Comparison of ENCODE assay signal across 24 cellular contexts in genomic region chr18:28407681-28408080, GRCh38.
DNase-seq lines count a peak whose midpoint lies in the region; ATAC-seq, FAIRE-seq and TF ChIP-seq lines count a peak whose summit lies in the region.
"Had no signal": no experiment of that assay in that cellular context is flagged by ENCODE, and none has a peak within 500 bp of the region (broad histone marks: within the 10 kb centered on the region; RNA-seq: fewer than 3 reads in every experiment).

No MANE protein-coding gene starts in this region.

- no peak overlapping the region for H3K9ac ChIP-seq in astrocyte (ENCODE audit: low read length)
- H3K9ac ChIP-seq: BLaER1 had no signal

- ATAC-seq in naive thymus-derived CD8-positive, alpha-beta T cell: no peak
- ATAC-seq in GM18858 (IDR thresholded peaks at IDR 0.05; ENCODE audit: unreplicated experiment): no peak
- ATAC-seq: GM12878, HepG2, Panc1 had no signal

- no peaks in the 10 kb centered on the region for H3K9me3 Mint-ChIP-seq in astrocyte (ENCODE audit: unreplicated experiment)
- H3K9me3 Mint-ChIP-seq in naive thymus-derived CD8-positive, alpha-beta T cell: peaks cover 0 to 21% (median 4%) of the 10 kb centered on the region in 9 donors

- H3K4me1 ChIP-seq in astrocyte (ENCODE audit: insufficient read depth, low read length): no peaks in the 10 kb centered on the region
- H3K4me1 ChIP-seq: BLaER1 had no signal

- H3K4me3 Mint-ChIP-seq in astrocyte (ENCODE audit: unreplicated experiment): no peak overlapping the region
- no peak overlapping the region for H3K4me3 Mint-ChIP-seq in naive thymus-derived CD8-positive, alpha-beta T cell
- H3K4me3 Mint-ChIP-seq: CD4-positive, CD25-positive, alpha-beta regulatory T cell had no signal

- TF ChIP-seq CTCF in astrocyte (IDR thresholded peaks at IDR 0.05; ENCODE audit: insufficient read depth, low read depth, low read length): no peak

- no peaks in the 10 kb centered on the region for H3K27me3 Mint-ChIP-seq in astrocyte (ENCODE audit: low read depth, unreplicated experiment)
- no peaks in the 10 kb centered on the region for H3K27me3 Mint-ChIP-seq in naive thymus-derived CD8-positive, alpha-beta T cell
- H3K27me3 Mint-ChIP-seq: CD4-positive, CD25-positive, alpha-beta regulatory T cell had no signal

- H3K27ac Mint-ChIP-seq in astrocyte (ENCODE audit: unreplicated experiment): no peak overlapping the region
- no peak overlapping the region for H3K27ac Mint-ChIP-seq in naive thymus-derived CD8-positive, alpha-beta T cell
- H3K27ac Mint-ChIP-seq: CD4-positive, CD25-positive, alpha-beta regulatory T cell had no signal

- H4K20me1 ChIP-seq in astrocyte (ENCODE audit: insufficient read depth, low read length): no peaks in the 10 kb centered on the region
- H4K20me1 ChIP-seq: BLaER1 had no signal

- no peak overlapping the region for H3K27ac ChIP-seq in astrocyte (ENCODE audit: low read depth, low read length)
- H3K27ac ChIP-seq: BLaER1, RWPE1 had no signal

- H2AFZ ChIP-seq in astrocyte (ENCODE audit: low read depth, low read length): no peak overlapping the region

- no peak for FAIRE-seq in astrocyte (lab: Jason Lieb, UNC)
- FAIRE-seq: D721Med, GM12878, HepG2 had no signal

- POLR2A ChIA-PET in naive thymus-derived CD8-positive, alpha-beta T cell (lab: Charles Lee): no interaction called here

- H3K4me3 ChIP-seq in astrocyte (ENCODE audit: insufficient read depth, low read depth, low read length): no peak overlapping the region
- H3K4me3 ChIP-seq: BLaER1, GM12878 had no signal

- no peaks in the 10 kb centered on the region for H3K79me2 ChIP-seq in astrocyte (ENCODE audit: insufficient read depth, low read length)

- H3K36me3 ChIP-seq in astrocyte (ENCODE audit: insufficient read depth, low read length): no peaks in the 10 kb centered on the region
- H3K36me3 ChIP-seq: BLaER1 had no signal

- H3K27me3 ChIP-seq in astrocyte (ENCODE audit: insufficient read depth, low read length): no peaks in the 10 kb centered on the region
- H3K27me3 ChIP-seq: BLaER1 had no signal

- DNase-seq in GM03348 (ENCODE audit: low spot score) (peak; percentile 71), astrocyte (ENCODE audit: low read depth) (peak; percentile 79), fibroblast of peridontal ligament (ENCODE audit: extremely low read depth) (peak; percentile 11), COLO829 (ENCODE audit: low spot score) (no peak), T-helper 2 cell (no peak)
- DNase-seq in naive thymus-derived CD8-positive, alpha-beta T cell: no peak
- DNase-seq: CD4-positive, CD25-positive, alpha-beta regulatory T cell; Karpas-422; NCI-H1092 treated with DMSO at 0.1 percent for 48 hours; NCI-H1436; NCI-H187; NCI-H2081 treated with DMSO at 0.1 percent for 48 hours; NCI-H2171; NCI-H226; NCI-H510A; NCI-H69; SHP77 had no signal

- peaks cover 17% of the 10 kb centered on the region for H3K4me1 Mint-ChIP-seq in astrocyte (ENCODE audit: low read depth, unreplicated experiment)
- no peaks in the 10 kb centered on the region for H3K4me1 Mint-ChIP-seq in naive thymus-derived CD8-positive, alpha-beta T cell
- H3K4me1 Mint-ChIP-seq: CD4-positive, CD25-positive, alpha-beta regulatory T cell had no signal

- H3K36me3 Mint-ChIP-seq in astrocyte (ENCODE audit: low read depth, unreplicated experiment): no peaks in the 10 kb centered on the region
- H3K36me3 Mint-ChIP-seq in naive thymus-derived CD8-positive, alpha-beta T cell: no peaks in the 10 kb centered on the region
- H3K36me3 Mint-ChIP-seq: CD4-positive, CD25-positive, alpha-beta regulatory T cell had no signal

- no peak overlapping the region for H3K4me2 ChIP-seq in astrocyte (ENCODE audit: low read length)
- H3K4me2 ChIP-seq: BLaER1 had no signal

- no peaks in the 10 kb centered on the region for H3K9me3 ChIP-seq in astrocyte (ENCODE audit: insufficient read depth, low read depth, low read length)
- H3K9me3 ChIP-seq: BLaER1 had no signal

Comparison
In these comparisons a context has a peak if more than half of its experiments do, and no peak if none do; other contexts are left out.
1. DNase-seq: peak in GM03348 (single experiment), astrocyte (single experiment) and fibroblast of peridontal ligament (single experiment); none in naive thymus-derived CD8-positive, alpha-beta T cell (0 of 10), COLO829 (single experiment) and T-helper 2 cell (0 of 5).